Comparison of ENCODE assay signal across 8 cellular contexts in genomic region chr6:28867078-28867414, GRCh38. TPM values are rescaled to one million over a fixed set of nuclear protein-coding genes. Genes with fewer than 3 reads are reported as not detected.
DNase-seq lines count a peak whose midpoint lies in the region; ATAC-seq and TF ChIP-seq lines count a peak whose summit lies in the region.

No MANE protein-coding gene starts in this region.

- peaks cover 4% of the 10 kb centered on the region for H3F3A ChIP-seq in PC-3 (ENCODE audit: low read length, unreplicated experiment)

- H3K36me3 Mint-ChIP-seq in Caco-2 (ENCODE audit: insufficient read depth, unreplicated experiment) = peaks cover 46% of the 10 kb centered on the region

- POLR2A ChIA-PET in Caco-2 (lab: Charles Lee) = interaction anchor here (0.6 to 2.3 kb wide), 6 partner anchors 10 to 149 kb away, joined by 3 to 18 read pairs (median 5); no protein-coding TSS in a partner anchor
- POLR2A ChIA-PET in PC-3 (lab: Charles Lee; ENCODE audit: unreplicated experiment) = interaction anchor here (1.1 kb wide), 1 partner anchor 82 kb away, joined by 3 read pairs; no protein-coding TSS in a partner anchor

- H4K20me1 ChIP-seq in PC-3 (ENCODE audit: low read length) = no peaks in the 10 kb centered on the region

- H3K27ac ChIP-seq in PC-3 (ENCODE audit: low read length) (peak overlapping the region; percentile 53), duodenal mucosa (ENCODE audit: low read depth, low read length) (no peak overlapping the region)

- H3K9me3 ChIP-seq in Caco-2 (no peaks in the 10 kb centered on the region), PC-3 (ENCODE audit: low read length) (no peaks in the 10 kb centered on the region), duodenal mucosa (ENCODE audit: control insufficient read depth in 1 of 2, low read length in 2 of 2) (no peaks in the 10 kb centered on the region)

- peak; percentile 7 for ATAC-seq in GM21786 (IDR thresholded peaks at IDR 0.05; ENCODE audit: unreplicated experiment)
- ATAC-seq in PC-3 = no peak
- ATAC-seq in GM21367 (IDR thresholded peaks at IDR 0.05; ENCODE audit: unreplicated experiment) = no peak

- no peak for TF ChIP-seq CTCF in Caco-2 (IDR thresholded peaks at IDR 0.05; ENCODE audit: insufficient read depth in 1 of 2, low read depth in 1 of 2, low read length in 1 of 2, severe bottlenecking in 1 of 2, unreplicated experiment in 1 of 2)
- TF ChIP-seq CTCF in PC-3 (conservative IDR thresholded peaks at IDR 0.05; ENCODE audit: low read depth, low read length) = no peak

- peaks cover 20% of the 10 kb centered on the region for H3K4me1 Mint-ChIP-seq in Caco-2 (ENCODE audit: low read depth, unreplicated experiment)

- H3K9me3 Mint-ChIP-seq in Caco-2 (ENCODE audit: unreplicated experiment) = no peaks in the 10 kb centered on the region

- DNase-seq in Caco-2 = peak; percentile 55 to 64
- DNase-seq in PC-3 = no peak
- peak; percentile 49 for DNase-seq in myocyte (ENCODE audit: low read depth)
- no peak for DNase-seq in posterior vena cava (ENCODE audit: low spot score)
- DNase-seq in UCSD-AML1 (lab: John Stamatoyannopoulos, UW; ENCODE audit: unreplicated experiment) = no peak

- H3K4me3 ChIP-seq in Caco-2 (ENCODE audit: low read depth, low read length) (peak overlapping the region; percentile 83), PC-3 (ENCODE audit: low read length) (peak overlapping the region; percentile 66), duodenal mucosa (ENCODE audit: low read depth in 1 of 2, low read length in 2 of 2) (peak overlapping the region; percentile 53 to 83)

- peak overlapping the region; percentile 81 for H2AFZ ChIP-seq in PC-3 (ENCODE audit: low read length)

- no peaks in the 10 kb centered on the region for H3K79me2 ChIP-seq in PC-3 (ENCODE audit: low read length)

- CTCF ChIA-PET in Caco-2 (lab: Charles Lee) (interaction anchor here (1.1 to 1.3 kb wide), 3 partner anchors 18 to 55 kb away, joined by 3 to 4 read pairs (median 3); no protein-coding TSS in a partner anchor), PC-3 (lab: Charles Lee) (no interaction called here)

- BruUV-seq in Caco-2 (replicated peaks; lab: Mats Ljungman, UMichigan) = no TSS peak
- TSS peak; percentile 65 for BruUV-seq in PC-3 (replicated peaks; lab: Mats Ljungman, UMichigan)

- H3K4me1 ChIP-seq in Caco-2 (peaks cover 11% of the 10 kb centered on the region), PC-3 (ENCODE audit: insufficient read depth, low read length) (peaks cover 24% of the 10 kb centered on the region), duodenal mucosa (ENCODE audit: control insufficient read depth in 1 of 2, insufficient read depth in 2 of 2, low read length in 2 of 2) (peaks cover 7 to 12% of the 10 kb centered on the region in 2 donors)

- no peaks in the 10 kb centered on the region for H3K27me3 Mint-ChIP-seq in Caco-2 (ENCODE audit: insufficient read depth, unreplicated experiment)

- H3K9ac ChIP-seq in PC-3 (ENCODE audit: low read length) (peak overlapping the region; percentile 70), duodenal mucosa (ENCODE audit: low read depth in 1 of 2, low read length in 2 of 2) (peak overlapping the region; percentile 37 to 80)

- no peaks in the 10 kb centered on the region for H3K9me2 ChIP-seq in PC-3 (replicated peaks; ENCODE audit: low read length)

- peak overlapping the region; percentile 85 for H3K4me3 Mint-ChIP-seq in Caco-2 (ENCODE audit: unreplicated experiment)

- H3K27me3 ChIP-seq in Caco-2 (replicated peaks; ENCODE audit: control insufficient read depth, insufficient read depth, low read length) (no peaks in the 10 kb centered on the region), PC-3 (ENCODE audit: low read length) (no peaks in the 10 kb centered on the region), duodenal mucosa (ENCODE audit: control insufficient read depth in 1 of 2, insufficient read depth in 2 of 2, low read length in 2 of 2) (no peaks in the 10 kb centered on the region)

- intact Hi-C loops in Caco-2 (cut with micrococcal nuclease; ENCODE audit: unreplicated experiment) (loop anchor here (1.0 to 10.0 kb wide), 6 partner anchors 30 to 1732 kb away; a partner anchor contains a TSS), PC-3 (cut with micrococcal nuclease) (loop anchor here (5.0 to 10.0 kb wide), 2 partner anchors 148 to 1735 kb away; a partner anchor contains a TSS), posterior vena cava (cut with DNase I) (no loop called here)

- peak overlapping the region; percentile 92 for H3K27ac Mint-ChIP-seq in Caco-2 (ENCODE audit: unreplicated experiment)

- H3K4me2 ChIP-seq in PC-3 (ENCODE audit: low read length) = peak overlapping the region; percentile 84

- H3K36me3 ChIP-seq in Caco-2 (ENCODE audit: control insufficient read depth, insufficient read depth, low read length) (no peaks in the 10 kb centered on the region), PC-3 (ENCODE audit: low read depth, low read length) (no peaks in the 10 kb centered on the region), duodenal mucosa (ENCODE audit: control insufficient read depth in 1 of 2, insufficient read depth in 2 of 2, low read length in 2 of 2) (no peaks in the 10 kb centered on the region)

RNA-seq across cellular contexts. Expression of gene TRIM27, which starts 56.7 kb away (rescaled TPM):
- total RNA-seq in Caco-2 (2022) (47.6 and 48.7 TPM in 2 replicates), PC-3 (2014; rRNA removed) (85.8 and 92.5 TPM in 2 replicates), myocyte (65.7 and 67.2 TPM in 2 replicates), posterior vena cava (10 to 100 TPM; 30.8 to 35.4 TPM)
- 40.8 TPM for polyA plus RNA-seq in myocyte (2012)

Comparison
In these comparisons a context has a peak if more than half of its experiments do, and no peak if none do; other contexts are left out.
1. DNase-seq: peak in Caco-2 (2 of 2) and myocyte (single experiment); none in PC-3 (single experiment), posterior vena cava (single experiment) and UCSD-AML1 (single experiment).
2. intact Hi-C loops: an anchor here in Caco-2 (1.0 to 10.0 kb wide) and PC-3 (5.0 to 10.0 kb wide); none called in posterior vena cava.
3. Peak in every context shown above with its lines, with median percentiles within 50 percentile points of each other: H3K4me3 ChIP-seq.